ENCODE assay signal across 14 cellular contexts in genomic region chr2:46737577-46737976, GRCh38. TPM values are rescaled to one million over a fixed set of nuclear protein-coding genes. Genes with fewer than 3 reads are reported as not detected.
DNase-seq lines count a peak whose midpoint lies in the region; ATAC-seq, FAIRE-seq and TF ChIP-seq lines count a peak whose summit lies in the region.
"Had no signal": no experiment of that assay in that cellular context is flagged by ENCODE, and none has a peak within 500 bp of the region (broad histone marks: within the 10 kb centered on the region; RNA-seq: fewer than 3 reads in every experiment).

No MANE protein-coding gene starts in this region.

- BruUV-seq in endothelial cell of umbilical vein (replicated peaks; lab: Mats Ljungman, UMichigan), result no TSS peak

- H3K36me3 Mint-ChIP-seq in activated T-helper 1 cell treated with anti-CD3 and anti-CD28 coated beads, Interleukin-12 subunit alpha, Interleukin-12 subunit beta, Interleukin-2, Interleukin-4 antibody, amounts not matched to agents 30 ng/mL and 10 ng/mL and 1 ng/mL, durations not matched to agents 14 hours and 24 hours and 36 hours (ENCODE audit: low read depth), result no peaks in the 10 kb centered on the region

- H4K20me1 ChIP-seq in GM23248 (ENCODE audit: insufficient read depth) (peaks cover 65% of the 10 kb centered on the region), endothelial cell of umbilical vein (replicated peaks; ENCODE audit: control insufficient read depth, extremely low read depth, insufficient read depth, low read length) (peaks cover 8% of the 10 kb centered on the region), smooth muscle cell (ENCODE audit: low read depth) (peaks cover 98% of the 10 kb centered on the region)

- CTCF ChIA-PET in endothelial cell of umbilical vein (lab: Charles Lee), result interaction anchor here (1.0 to 1.4 kb wide), 4 partner anchors 10 to 82 kb away, joined by 3 to 7 read pairs (median 4); no protein-coding TSS in a partner anchor

- no peak overlapping the region for H3K4me3 Mint-ChIP-seq in activated T-helper 1 cell treated with anti-CD3 and anti-CD28 coated beads, Interleukin-12 subunit alpha, Interleukin-12 subunit beta, Interleukin-2, Interleukin-4 antibody, amounts not matched to agents 30 ng/mL and 10 ng/mL and 1 ng/mL, durations not matched to agents 14 hours and 24 hours and 36 hours
- H3K4me3 Mint-ChIP-seq: CD8-positive, alpha-beta T cell; T-helper 2 cell treated with Interferon-gamma antibody and Interleukin-4, amounts not matched to agents 5 μg/mL and 100 μg/mL, for 36 hours had no signal

- 52 to 77% methylated on average over 1 of the region's 1 CpG for WGBS in GM23248 (ENCODE audit: low coverage in 1 of 2, low lambda C conversion rate in 2 of 2, missing lambda C conversion rate in 2 of 2), 2 experiments
- 8 to 11% methylated on average over 1 of the region's 1 CpG for WGBS in pancreas, 2 donors
- 24% methylated on average over 1 of the region's 1 CpG for WGBS in smooth muscle cell (ENCODE audit: low lambda C conversion rate)

- H3K27me3 ChIP-seq in GM23248 (replicated peaks; ENCODE audit: insufficient read depth), result no peaks in the 10 kb centered on the region
- H3K27me3 ChIP-seq in endothelial cell of umbilical vein (ENCODE audit: control insufficient read depth in 2 of 2, insufficient read depth in 2 of 2, low read length in 2 of 2), result no peaks in the 10 kb centered on the region
- no peaks in the 10 kb centered on the region for H3K27me3 ChIP-seq in pancreas
- no peaks in the 10 kb centered on the region for H3K27me3 ChIP-seq in smooth muscle cell (ENCODE audit: low read depth)
- H3K27me3 ChIP-seq: right atrium auricular region had no signal

- H3K79me2 ChIP-seq in GM23248 (ENCODE audit: insufficient read depth) (peaks cover 100% of the 10 kb centered on the region), endothelial cell of umbilical vein (ENCODE audit: control insufficient read depth, insufficient read depth, low read length) (peaks cover 51% of the 10 kb centered on the region), smooth muscle cell (ENCODE audit: low read depth) (peaks cover 100% of the 10 kb centered on the region)

- intact Hi-C loops in endothelial cell of umbilical vein (cut with micrococcal nuclease), result no loop called here
- intact Hi-C loops in pancreas (cut with DNase I), result no loop called here
- intact Hi-C loops in activated T-helper 1 cell treated with anti-CD3 and anti-CD28 coated beads, Interleukin-12 subunit alpha, Interleukin-12 subunit beta, Interleukin-2, Interleukin-4 antibody, amounts not matched to agents 30 ng/mL and 10 ng/mL and 1 ng/mL, durations not matched to agents 14 hours and 24 hours and 36 hours (cut with micrococcal nuclease), result no loop called here

- peaks cover 26% of the 10 kb centered on the region for H3K36me3 ChIP-seq in GM23248 (ENCODE audit: low read depth)
- H3K36me3 ChIP-seq in endothelial cell of umbilical vein (ENCODE audit: control insufficient read depth in 2 of 2, extremely low read depth in 1 of 2, insufficient read depth in 2 of 2, low read length in 2 of 2), result no peaks in the 10 kb centered on the region
- no peaks in the 10 kb centered on the region for H3K36me3 ChIP-seq in pancreas
- no peaks in the 10 kb centered on the region for H3K36me3 ChIP-seq in smooth muscle cell (ENCODE audit: low read depth)
- H3K36me3 ChIP-seq: right atrium auricular region had no signal

- H3K27ac Mint-ChIP-seq in activated T-helper 1 cell treated with anti-CD3 and anti-CD28 coated beads, Interleukin-12 subunit alpha, Interleukin-12 subunit beta, Interleukin-2, Interleukin-4 antibody, amounts not matched to agents 30 ng/mL and 10 ng/mL and 1 ng/mL, durations not matched to agents 14 hours and 24 hours and 36 hours, result no peak overlapping the region
- H3K27ac Mint-ChIP-seq: CD8-positive, alpha-beta T cell; T-helper 2 cell treated with Interferon-gamma antibody and Interleukin-4, amounts not matched to agents 5 μg/mL and 100 μg/mL, for 36 hours had no signal

- DNase-seq in GM23248 (peak; percentile 51), NCI-H226 (peak; percentile 36), endothelial cell of umbilical vein (ENCODE audit: low read depth, low spot score) (peak; percentile 27), pancreas (no peak), smooth muscle cell (lab: John Stamatoyannopoulos, UW; ENCODE audit: unreplicated experiment) (no peak), glomerular visceral epithelial cell (ENCODE audit: extremely low spot score) (no peak)
- DNase-seq in activated T-helper 1 cell treated with anti-CD3 and anti-CD28 coated beads, Interleukin-12 subunit alpha, Interleukin-12 subunit beta, Interleukin-2, Interleukin-4 antibody, amounts not matched to agents 30 ng/mL and 10 ng/mL and 1 ng/mL, durations not matched to agents 14 hours and 24 hours and 36 hours (ENCODE audit: low spot score), result no peak
- DNase-seq: CD8-positive, alpha-beta T cell; effector memory CD4-positive, alpha-beta T cell; NCI-H1417 treated with DMSO at 0.1 percent for 48 hours; OCI-M1 had no signal

- TF ChIP-seq CTCF in endothelial cell of umbilical vein (IDR thresholded peaks at IDR 0.05; ENCODE audit: extremely low read depth in 1 of 2, insufficient read depth in 1 of 2, low read depth in 1 of 2, low read length in 2 of 2), result no peak
- TF ChIP-seq CTCF in pancreas (IDR thresholded peaks at IDR 0.05), result no peak
- TF ChIP-seq CTCF in smooth muscle cell (IDR thresholded peaks at IDR 0.05; ENCODE audit: borderline replicate concordance, insufficient read depth, poor library complexity, severe bottlenecking), result no peak

- no peak overlapping the region for H2AFZ ChIP-seq in GM23248
- H2AFZ ChIP-seq in endothelial cell of umbilical vein (ENCODE audit: low read depth, low read length), result no peak overlapping the region
- no peak overlapping the region for H2AFZ ChIP-seq in smooth muscle cell (ENCODE audit: low read depth)

- H3K4me3 ChIP-seq in GM23248 (no peak overlapping the region), endothelial cell of umbilical vein (replicated peaks in 1 of 3; ENCODE audit: insufficient read depth in 1 of 3, low read depth in 1 of 3, low read length in 3 of 3) (no peak overlapping the region), pancreas (no peak overlapping the region), smooth muscle cell (no peak overlapping the region)
- H3K4me3 ChIP-seq: right atrium auricular region had no signal

- TF ChIP-seq POLR2A in endothelial cell of umbilical vein (IDR thresholded peaks at IDR 0.05; ENCODE audit: low read depth, low read length), result no peak

- POLR2A ChIA-PET in endothelial cell of umbilical vein (lab: Charles Lee), result no interaction called here

- H3F3A ChIP-seq in GM23248 (ENCODE audit: insufficient read depth), result peaks cover 80% of the 10 kb centered on the region
- H3F3A ChIP-seq in smooth muscle cell (ENCODE audit: low read depth), result no peaks in the 10 kb centered on the region

- H3K4me1 ChIP-seq in GM23248 (ENCODE audit: insufficient read depth) (peaks cover 49% of the 10 kb centered on the region), endothelial cell of umbilical vein (ENCODE audit: control insufficient read depth, extremely low read depth, insufficient read depth, low read length) (peaks cover 10% of the 10 kb centered on the region), pancreas (peaks cover 3 to 13% (median 12%) of the 10 kb centered on the region in 3 donors), smooth muscle cell (ENCODE audit: low read depth) (no peaks in the 10 kb centered on the region)

- ATAC-seq in pancreas, result peak; percentile 72 to 94 (median 90)
- no peak for ATAC-seq in HG03045 (IDR thresholded peaks at IDR 0.05; ENCODE audit: unreplicated experiment)
- ATAC-seq: CD8-positive, alpha-beta T cell had no signal

- H3K9me2 ChIP-seq in GM23248 (ENCODE audit: insufficient read depth), result no peaks in the 10 kb centered on the region

- peak overlapping the region; percentile 40 for H3K27ac ChIP-seq in GM23248
- no peak overlapping the region for H3K27ac ChIP-seq in endothelial cell of umbilical vein (ENCODE audit: insufficient read depth, low read depth, low read length)
- no peak overlapping the region for H3K27ac ChIP-seq in pancreas
- no peak overlapping the region for H3K27ac ChIP-seq in smooth muscle cell (ENCODE audit: low read depth)
- H3K27ac ChIP-seq: right atrium auricular region had no signal

- dilution Hi-C loops in endothelial cell of umbilical vein (cut with MboI; ENCODE audit: extremely low pct_ligation_motif_present, low sequenced_read_pairs), result no loop called here

- H3K9me1 ChIP-seq in endothelial cell of umbilical vein (replicated peaks; ENCODE audit: control insufficient read depth, extremely low read depth, insufficient read depth, low read length), result no peaks in the 10 kb centered on the region

- H3K4me2 ChIP-seq in GM23248 (ENCODE audit: unreplicated experiment), result peak overlapping the region; percentile 13
- H3K4me2 ChIP-seq in endothelial cell of umbilical vein (ENCODE audit: insufficient read depth, low read length), result no peak overlapping the region
- H3K4me2 ChIP-seq in smooth muscle cell, result no peak overlapping the region

- FAIRE-seq in endothelial cell of umbilical vein (lab: Jason Lieb, UNC) (peak; percentile 76), pancreas (lab: Jason Lieb, UNC) (no peak)

- H3K9me3 ChIP-seq in GM23248 (ENCODE audit: low read depth) (no peaks in the 10 kb centered on the region), endothelial cell of umbilical vein (replicated peaks; ENCODE audit: control insufficient read depth, insufficient read depth, low read length) (no peaks in the 10 kb centered on the region), pancreas (no peaks in the 10 kb centered on the region), smooth muscle cell (replicated peaks; ENCODE audit: low read depth) (no peaks in the 10 kb centered on the region)
- H3K9me3 ChIP-seq: right atrium auricular region had no signal

- H3K9ac ChIP-seq in GM23248 (no peak overlapping the region), endothelial cell of umbilical vein (replicated peaks; ENCODE audit: extremely low read depth, insufficient read depth, low read length) (no peak overlapping the region), smooth muscle cell (ENCODE audit: low read depth) (no peak overlapping the region)

- in situ Hi-C loops in GM23248 (cut with MboI), result no loop called here

- H3K27me3 Mint-ChIP-seq in activated T-helper 1 cell treated with anti-CD3 and anti-CD28 coated beads, Interleukin-12 subunit alpha, Interleukin-12 subunit beta, Interleukin-2, Interleukin-4 antibody, amounts not matched to agents 30 ng/mL and 10 ng/mL and 1 ng/mL, durations not matched to agents 14 hours and 24 hours and 36 hours (ENCODE audit: insufficient read depth), result no peaks in the 10 kb centered on the region

- H3K9me3 Mint-ChIP-seq in activated T-helper 1 cell treated with anti-CD3 and anti-CD28 coated beads, Interleukin-12 subunit alpha, Interleukin-12 subunit beta, Interleukin-2, Interleukin-4 antibody, amounts not matched to agents 30 ng/mL and 10 ng/mL and 1 ng/mL, durations not matched to agents 14 hours and 24 hours and 36 hours, result no peaks in the 10 kb centered on the region
- H3K9me3 Mint-ChIP-seq: CD8-positive, alpha-beta T cell; T-helper 2 cell treated with Interferon-gamma antibody and Interleukin-4, amounts not matched to agents 5 μg/mL and 100 μg/mL, for 36 hours had no signal

- no peaks in the 10 kb centered on the region for H3K4me1 Mint-ChIP-seq in activated T-helper 1 cell treated with anti-CD3 and anti-CD28 coated beads, Interleukin-12 subunit alpha, Interleukin-12 subunit beta, Interleukin-2, Interleukin-4 antibody, amounts not matched to agents 30 ng/mL and 10 ng/mL and 1 ng/mL, durations not matched to agents 14 hours and 24 hours and 36 hours (ENCODE audit: low read depth)

RNA-seq across cellular contexts. Expression of gene SOCS5, which starts 38.5 kb away (rescaled TPM):
- total RNA-seq in GM23248 (2014; rRNA removed; shearing (Covaris generic)), result 186 and 243 TPM in 2 replicates
- polyA plus RNA-seq in GM23248 (2016; fragmentation: Nextera tagmentation; extraction: Ambion mirVana) (96.9 and 101 TPM in 2 replicates), endothelial cell of umbilical vein (3.6 and 4.4 TPM in 2 replicates), pancreas (1 to 10 TPM; 2.3 to 5.2 TPM), smooth muscle cell (6.2 and 8.9 TPM in 2 replicates)
- total RNA-seq in endothelial cell of umbilical vein (9.0 and 9.3 TPM in 2 replicates), pancreas (10 to 100 TPM in 1 of 6 donors, 1 to 10 TPM in 5; 4.2 to 10.2 (median 5.9) TPM), smooth muscle cell (31.1 and 42.8 TPM in 2 replicates)
- polyA plus RNA-seq in endothelial cell of umbilical vein (2011; cell fraction: cytosol; rRNA removed), result 4.6 and 4.9 TPM in 2 replicates
- 5.0 and 5.3 TPM in 2 replicates for polyA plus RNA-seq in endothelial cell of umbilical vein (2011; cell fraction: nucleus; rRNA removed)
- polyA plus RNA-seq in endothelial cell of umbilical vein (2012), result 6.1 and 7.5 TPM in 2 replicates
- 13.8 and 14.9 TPM in 2 replicates for polyA minus RNA-seq in endothelial cell of umbilical vein
- 8.1 TPM for polyA minus RNA-seq in endothelial cell of umbilical vein (2011; cell fraction: cytosol; rRNA and poly(A)+ RNA removed)
- polyA minus RNA-seq in endothelial cell of umbilical vein (2011; cell fraction: nucleus; rRNA and poly(A)+ RNA removed), result 10.9 and 14.4 TPM in 2 replicates
- 6.5 and 6.6 TPM in 2 replicates for total RNA-seq in activated T-helper 1 cell treated with anti-CD3 and anti-CD28 coated beads, Interleukin-12 subunit alpha, Interleukin-12 subunit beta, Interleukin-2, Interleukin-4 antibody, amounts not matched to agents 30 ng/mL and 10 ng/mL and 1 ng/mL, durations not matched to agents 14 hours and 24 hours and 36 hours

Comparison
In these comparisons a context has a peak if more than half of its experiments do, and no peak if none do; other contexts are left out.
1. DNase-seq: peak in GM23248 (single experiment), NCI-H226 (single experiment) and endothelial cell of umbilical vein (single experiment); none in pancreas (0 of 6), smooth muscle cell (single experiment), activated T-helper 1 cell treated with anti-CD3 and anti-CD28 coated beads, Interleukin-12 subunit alpha, Interleukin-12 subunit beta, Interleukin-2, Interleukin-4 antibody, amounts not matched to agents 30 ng/mL and 10 ng/mL and 1 ng/mL, durations not matched to agents 14 hours and 24 hours and 36 hours (single experiment) and glomerular visceral epithelial cell (single experiment).